Comparison of ENCODE assay signal across 27 cellular contexts in genomic region chr1:80436851-80437250, GRCh38.
"Had no signal": no experiment of that assay in that cellular context is flagged by ENCODE, and none has a peak within 500 bp of the region (broad histone marks: within the 10 kb centered on the region; RNA-seq: fewer than 3 reads in every experiment).

No MANE protein-coding gene starts in this region.

- DNase-seq: activated CD4-positive, alpha-beta memory T cell treated with anti-CD3 and anti-CD28 coated beads, Interleukin-2, amount 10 ng/mL, durations not matched to agents 7 days and 5 days; activated CD4-positive, alpha-beta T cell treated with anti-CD3 and anti-CD28 coated beads for 36 hours; activated CD4-positive, alpha-beta T cell treated with anti-CD3 and anti-CD28 coated beads, Interleukin-2, amount 10 ng/mL, durations not matched to agents 24 days and 14 days; activated CD4-positive, alpha-beta T cell treated with anti-CD3 and anti-CD28 coated beads, Interleukin-2, amount 50 U/mL, for 4 hours; activated CD4-positive, CD25-positive, alpha-beta regulatory T cell; activated CD4-positive, CD25-positive, alpha-beta regulatory T cell treated with anti-CD3 and anti-CD28 coated beads, Interleukin-2, amount 50 U/mL, for 72 hours; activated CD8-positive, alpha-beta memory T cell treated with anti-CD3 and anti-CD28 coated beads, Interleukin-2, amount 50 U/mL, for 48 hours; activated gamma-delta T cell; activated naive CD4-positive, alpha-beta T cell treated with anti-CD3 and anti-CD28 coated beads, Interleukin-2, amount 50 U/mL, for 16 hours; activated naive CD4-positive, alpha-beta T cell treated with Interleukin-2 at 50 U/mL for 16 hours; activated T-cell treated with anti-CD3 and anti-CD28 coated beads for 4 hours; activated T-cell treated with anti-CD3 and anti-CD28 coated beads, Interleukin-2, amount 50 U/mL, for 24 hours; activated T-cell treated with anti-CD3 and anti-CD28 coated beads, Interleukin-2, amount 50 U/mL, for 72 hours; adrenal gland; amygdala; aorta; body of pancreas; caudate nucleus; colonic mucosa; effector CD8-positive, alpha-beta T cell; head of caudate nucleus; hippocampal formation; T-helper 1 cell; T-helper 17 cell; T1000 had no signal

- H3K27ac ChIP-seq: adrenal gland, body of pancreas, colonic mucosa had no signal

- H3K4me1 ChIP-seq: adrenal gland, body of pancreas, colonic mucosa had no signal

- H3K36me3 Mint-ChIP-seq: activated naive CD8-positive, alpha-beta T cell had no signal

- H3K27me3 ChIP-seq: adrenal gland, body of pancreas, colonic mucosa had no signal

- H3K9me3 ChIP-seq: adrenal gland, body of pancreas, colonic mucosa had no signal

- H3K4me3 ChIP-seq: adrenal gland, body of pancreas, colonic mucosa had no signal

- H3K4me1 Mint-ChIP-seq: activated CD4-positive, alpha-beta memory T cell treated with anti-CD3 and anti-CD28 coated beads, Interleukin-2, amount 10 ng/mL, durations not matched to agents 7 days and 5 days; activated CD4-positive, alpha-beta T cell treated with anti-CD3 and anti-CD28 coated beads for 36 hours; activated CD4-positive, alpha-beta T cell treated with anti-CD3 and anti-CD28 coated beads, Interleukin-2, amount 10 ng/mL, durations not matched to agents 24 days and 14 days; T-helper 17 cell had no signal

- H3K4me3 Mint-ChIP-seq: activated CD4-positive, alpha-beta memory T cell treated with anti-CD3 and anti-CD28 coated beads, Interleukin-2, amount 10 ng/mL, durations not matched to agents 7 days and 5 days; activated CD4-positive, alpha-beta T cell treated with anti-CD3 and anti-CD28 coated beads for 36 hours; activated CD4-positive, alpha-beta T cell treated with anti-CD3 and anti-CD28 coated beads, Interleukin-2, amount 10 ng/mL, durations not matched to agents 24 days and 14 days; activated naive CD8-positive, alpha-beta T cell; activated T-cell treated with anti-CD3 and anti-CD28 coated beads, Interleukin-2, amount 50 U/mL, for 24 hours; activated T-cell treated with anti-CD3 and anti-CD28 coated beads, Interleukin-2, amount 50 U/mL, for 72 hours; T-helper 17 cell; T-helper 2 cell treated with Interferon-gamma antibody and Interleukin-4, amounts not matched to agents 5 μg/mL and 100 μg/mL, for 36 hours had no signal

- H3K9me3 Mint-ChIP-seq: activated CD4-positive, alpha-beta T cell treated with anti-CD3 and anti-CD28 coated beads, Interleukin-2, amount 10 ng/mL, durations not matched to agents 24 days and 14 days had no signal

- H3K27ac Mint-ChIP-seq: activated CD4-positive, alpha-beta memory T cell treated with anti-CD3 and anti-CD28 coated beads, Interleukin-2, amount 10 ng/mL, durations not matched to agents 7 days and 5 days; activated CD4-positive, alpha-beta T cell treated with anti-CD3 and anti-CD28 coated beads for 36 hours; activated CD4-positive, alpha-beta T cell treated with anti-CD3 and anti-CD28 coated beads, Interleukin-2, amount 10 ng/mL, durations not matched to agents 24 days and 14 days; activated naive CD8-positive, alpha-beta T cell; activated T-cell treated with anti-CD3 and anti-CD28 coated beads, Interleukin-2, amount 50 U/mL, for 24 hours; activated T-cell treated with anti-CD3 and anti-CD28 coated beads, Interleukin-2, amount 50 U/mL, for 72 hours; T-helper 17 cell; T-helper 2 cell treated with Interferon-gamma antibody and Interleukin-4, amounts not matched to agents 5 μg/mL and 100 μg/mL, for 36 hours had no signal

- H3K36me3 ChIP-seq: adrenal gland, colonic mucosa had no signal

- H3K27me3 Mint-ChIP-seq: activated CD4-positive, alpha-beta memory T cell treated with anti-CD3 and anti-CD28 coated beads, Interleukin-2, amount 10 ng/mL, durations not matched to agents 7 days and 5 days; activated CD4-positive, alpha-beta T cell treated with anti-CD3 and anti-CD28 coated beads for 36 hours; activated CD4-positive, alpha-beta T cell treated with anti-CD3 and anti-CD28 coated beads, Interleukin-2, amount 10 ng/mL, durations not matched to agents 24 days and 14 days; activated naive CD8-positive, alpha-beta T cell; activated T-cell treated with anti-CD3 and anti-CD28 coated beads, Interleukin-2, amount 50 U/mL, for 24 hours; T-helper 17 cell had no signal
